Comparison of ENCODE assay signal across 10 cellular contexts in genomic region chr4:15234585-15235126, GRCh38.
DNase-seq lines count a peak whose midpoint lies in the region; TF ChIP-seq lines count a peak whose summit lies in the region.
"Had no signal": no experiment of that assay in that cellular context is flagged by ENCODE, and none has a peak within 500 bp of the region (broad histone marks: within the 10 kb centered on the region; RNA-seq: fewer than 3 reads in every experiment).

No MANE protein-coding gene starts in this region.

- H3K79me2 ChIP-seq in ACC112 (ENCODE audit: control insufficient read depth, insufficient read depth, low read length, unreplicated experiment) = no peaks in the 10 kb centered on the region

- TF ChIP-seq CTCF in HFFc6 (IDR thresholded peaks at IDR 0.05) = no peak
- no peak for TF ChIP-seq CTCF in astrocyte of the spinal cord (IDR thresholded peaks at IDR 0.05; ENCODE audit: low read depth, low read length)

- no peaks in the 10 kb centered on the region for H3K27me3 ChIP-seq in ACC112 (ENCODE audit: insufficient read depth, low read length)

- peaks cover 42% of the 10 kb centered on the region for H3K4me1 ChIP-seq in ACC112 (ENCODE audit: control insufficient read depth, insufficient read depth, low read length, unreplicated experiment)
- H3K4me1 ChIP-seq: Caco-2 had no signal

- in situ Hi-C loops in astrocyte of the spinal cord (cut with HindIII; ENCODE audit: low sequenced_read_pairs) = no loop called here

- peaks cover 57% of the 10 kb centered on the region for H3K4me1 Mint-ChIP-seq in HFFc6 (ENCODE audit: low read depth)
- H3K4me1 Mint-ChIP-seq in activated T-helper 2 cell treated with anti-CD3 and anti-CD28 coated beads, Interferon-gamma antibody, Interleukin-2, Interleukin-4, amounts not matched to agents 10 μg/mL and 5 μg/mL and 100 μg/mL, durations not matched to agents 14 hours and 24 hours and 36 hours (ENCODE audit: low read depth) = peaks cover 42% of the 10 kb centered on the region

- intact Hi-C loops in activated T-helper 2 cell treated with anti-CD3 and anti-CD28 coated beads, Interferon-gamma antibody, Interleukin-2, Interleukin-4, amounts not matched to agents 10 μg/mL and 5 μg/mL and 100 μg/mL, durations not matched to agents 14 hours and 24 hours and 36 hours (cut with micrococcal nuclease) = loop anchor here (5.0 to 10.0 kb wide), 3 partner anchors 143 to 1580 kb away; no protein-coding TSS in a partner anchor

- DNase-seq in HFFc6 (peak; percentile 96), astrocyte of the spinal cord (ENCODE audit: low read depth, low spot score) (peak; percentile 94), kidney tubule cell (ENCODE audit: low spot score) (peak; percentile 64), NCI-H748 treated with DMSO at 0.1 percent for 48 hours (lab: John Stamatoyannopoulos, UW) (no peak), D341Med (ENCODE audit: low spot score) (no peak), NCI-H69 (lab: John Stamatoyannopoulos, UW) (no peak)
- DNase-seq in activated T-helper 2 cell treated with anti-CD3 and anti-CD28 coated beads, Interferon-gamma antibody, Interleukin-2, Interleukin-4, amounts not matched to agents 10 μg/mL and 5 μg/mL and 100 μg/mL, durations not matched to agents 14 hours and 24 hours and 36 hours (ENCODE audit: low spot score) = no peak
- DNase-seq: activated effector memory CD4-positive, alpha-beta T cell treated with anti-CD3 and anti-CD28 coated beads, Interleukin-2, amount 50 U/mL, for 16 hours; Caco-2 had no signal

- H3K36me3 Mint-ChIP-seq in HFFc6 (ENCODE audit: low read depth) = no peaks in the 10 kb centered on the region
- H3K36me3 Mint-ChIP-seq in activated T-helper 2 cell treated with anti-CD3 and anti-CD28 coated beads, Interferon-gamma antibody, Interleukin-2, Interleukin-4, amounts not matched to agents 10 μg/mL and 5 μg/mL and 100 μg/mL, durations not matched to agents 14 hours and 24 hours and 36 hours (ENCODE audit: low read depth) = no peaks in the 10 kb centered on the region

- H3K27ac Mint-ChIP-seq in HFFc6 = peak overlapping the region; percentile 90
- no peak overlapping the region for H3K27ac Mint-ChIP-seq in activated T-helper 2 cell treated with anti-CD3 and anti-CD28 coated beads, Interferon-gamma antibody, Interleukin-2, Interleukin-4, amounts not matched to agents 10 μg/mL and 5 μg/mL and 100 μg/mL, durations not matched to agents 14 hours and 24 hours and 36 hours

- no peaks in the 10 kb centered on the region for H3K36me3 ChIP-seq in ACC112 (ENCODE audit: insufficient read depth, low read length)

- H3K4me3 Mint-ChIP-seq in HFFc6 = peak overlapping the region; percentile 60
- no peak overlapping the region for H3K4me3 Mint-ChIP-seq in activated T-helper 2 cell treated with anti-CD3 and anti-CD28 coated beads, Interferon-gamma antibody, Interleukin-2, Interleukin-4, amounts not matched to agents 10 μg/mL and 5 μg/mL and 100 μg/mL, durations not matched to agents 14 hours and 24 hours and 36 hours (ENCODE audit: low read depth)

- H3K4me3 ChIP-seq in ACC112 (ENCODE audit: low read depth, low read length) (peak overlapping the region; percentile 41), astrocyte of the spinal cord (ENCODE audit: low read depth, low read length) (no peak overlapping the region)

- H2AFZ ChIP-seq in ACC112 (ENCODE audit: low read length, unreplicated experiment) = peak overlapping the region; percentile 55

- peak overlapping the region; percentile 91 for H3K27ac ChIP-seq in ACC112 (ENCODE audit: low read depth, low read length)

- no peaks in the 10 kb centered on the region for H3K9me3 Mint-ChIP-seq in HFFc6
- no peaks in the 10 kb centered on the region for H3K9me3 Mint-ChIP-seq in activated T-helper 2 cell treated with anti-CD3 and anti-CD28 coated beads, Interferon-gamma antibody, Interleukin-2, Interleukin-4, amounts not matched to agents 10 μg/mL and 5 μg/mL and 100 μg/mL, durations not matched to agents 14 hours and 24 hours and 36 hours

- H3K27me3 Mint-ChIP-seq in HFFc6 (ENCODE audit: insufficient read depth) = peaks cover 9% of the 10 kb centered on the region
- H3K27me3 Mint-ChIP-seq in activated T-helper 2 cell treated with anti-CD3 and anti-CD28 coated beads, Interferon-gamma antibody, Interleukin-2, Interleukin-4, amounts not matched to agents 10 μg/mL and 5 μg/mL and 100 μg/mL, durations not matched to agents 14 hours and 24 hours and 36 hours (ENCODE audit: low read depth) = no peaks in the 10 kb centered on the region

Comparison
In these comparisons a context has a peak if more than half of its experiments do, and no peak if none do; other contexts are left out.
1. DNase-seq: peak in HFFc6 (single experiment), astrocyte of the spinal cord (single experiment) and kidney tubule cell (single experiment); none in NCI-H748 treated with DMSO at 0.1 percent for 48 hours (single experiment), activated T-helper 2 cell treated with anti-CD3 and anti-CD28 coated beads, Interferon-gamma antibody, Interleukin-2, Interleukin-4, amounts not matched to agents 10 μg/mL and 5 μg/mL and 100 μg/mL, durations not matched to agents 14 hours and 24 hours and 36 hours (single experiment), D341Med (single experiment) and NCI-H69 (single experiment).